In the genomic region with DNA sequence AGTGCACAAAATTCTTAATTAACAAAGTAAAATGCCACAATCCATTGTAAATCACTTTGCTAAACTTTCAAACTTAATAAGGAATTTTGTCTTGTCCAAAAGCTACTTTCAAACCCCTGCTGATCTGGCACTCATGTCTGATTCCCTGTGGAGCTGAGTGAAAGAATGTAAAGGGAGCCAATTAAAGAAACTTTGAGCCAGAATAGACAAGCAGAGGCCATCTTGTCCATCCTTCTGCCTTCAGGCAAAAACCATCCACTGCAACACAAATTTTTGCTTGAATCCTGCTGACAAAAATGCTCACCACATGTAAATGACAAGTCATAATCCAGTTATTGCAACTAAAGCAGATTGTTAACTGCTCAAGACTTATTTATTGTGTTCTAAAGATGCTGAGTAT, we compare ENCODE assay signal across 18 cellular contexts.
"Had no signal": no experiment of that assay in that cellular context is flagged by ENCODE, and none has a peak within 500 bp of the region (broad histone marks: within the 10 kb centered on the region; RNA-seq: fewer than 3 reads in every experiment).

No MANE protein-coding gene starts in this region.

- H3K36me3 ChIP-seq: ovary, right atrium auricular region had no signal

- ATAC-seq: heart left ventricle had no signal

- DNase-seq: effector CD4-positive, alpha-beta T cell; endodermal cell; erythroblast; foreskin melanocyte; heart left ventricle; hippocampal formation; kidney glomerular epithelial cell; mesendoderm; naive B cell; nephron progenitor cell; ovary; small intestine; stimulated activated CD4-positive, alpha-beta T cell treated with anti-CD3 and anti-CD28 coated beads, Interleukin-12 subunit alpha, Interleukin-12 subunit beta, amount 100 ng/mL, for 4 hours; stimulated activated CD4-positive, alpha-beta T cell treated with anti-CD3 and anti-CD28 coated beads, Interleukin-2, amount 100 ng/mL, for 48 hours; stimulated activated naive CD4-positive, alpha-beta T cell treated with Interleukin-2 at 50 U/mL for 16 hours; trophoblast cell had no signal

- H3K27me3 ChIP-seq: heart left ventricle, ovary, right atrium auricular region had no signal

- H3K9me3 ChIP-seq: heart left ventricle, ovary, right atrium auricular region had no signal

- H3K4me3 ChIP-seq: coronary artery, heart left ventricle, ovary, right atrium auricular region had no signal

- H3K27ac ChIP-seq: coronary artery, heart left ventricle, ovary, right atrium auricular region had no signal

- H3K4me1 ChIP-seq: heart left ventricle, right atrium auricular region had no signal
